Comparison of ENCODE assay signal across 9 cellular contexts in genomic region chr9:76562511-76562911, GRCh38.
DNase-seq lines count a peak whose midpoint lies in the region; ATAC-seq and TF ChIP-seq lines count a peak whose summit lies in the region.
"Had no signal": no experiment of that assay in that cellular context is flagged by ENCODE, and none has a peak within 500 bp of the region (broad histone marks: within the 10 kb centered on the region; RNA-seq: fewer than 3 reads in every experiment).

No MANE protein-coding gene starts in this region.

- intact Hi-C loops in CD14-positive monocyte (cut with micrococcal nuclease) (loop anchor here in 1 of 2 donors (5.0 kb wide), 1 partner anchor 35 kb away; no protein-coding TSS in a partner anchor), aorta (cut with DNase I) (no loop called here), sigmoid colon (cut with DNase I) (no loop called here)

- H3K27ac Mint-ChIP-seq in CD14-positive monocyte: peak overlapping the region; percentile 79 to 93 (median 92)

- DNase-seq in CD14-positive monocyte (ENCODE audit: low spot score) (no peak), caudate nucleus (lab: John Stamatoyannopoulos, UW) (peak in 2 of 61 donors; percentile 5 to 57), aorta (no peak), sigmoid colon (no peak), iPS-NIHi11 (ENCODE audit: low spot score) (no peak)
- no peak for DNase-seq in stimulated activated CD4-positive, alpha-beta T cell treated with anti-CD3 and anti-CD28 coated beads, Interleukin-2, amount 100 ng/mL, for 24 hours

- peak; percentile 47 for ATAC-seq in GM19468 (IDR thresholded peaks at IDR 0.05; ENCODE audit: extremely low read depth, unreplicated experiment)
- ATAC-seq in HG03571 (IDR thresholded peaks at IDR 0.05; ENCODE audit: unreplicated experiment): peak; percentile 70
- peak; percentile 50 for ATAC-seq in aorta (ENCODE audit: low FRiP score)

- peaks cover 0 to 3% of the 10 kb centered on the region in 2 donors for H3K36me3 Mint-ChIP-seq in CD14-positive monocyte

- H3K4me3 Mint-ChIP-seq in CD14-positive monocyte: peak overlapping the region; percentile 38 to 60
- H3K4me3 Mint-ChIP-seq: central memory CD8-positive, alpha-beta T cell had no signal

- no peak overlapping the region for H3K4me3 ChIP-seq in aorta (ENCODE audit: low read length in 2 of 2)
- H3K4me3 ChIP-seq in sigmoid colon: no peak overlapping the region

- peaks cover 63% of the 10 kb centered on the region for H3K4me1 Mint-ChIP-seq in CD14-positive monocyte
- H3K4me1 Mint-ChIP-seq: central memory CD8-positive, alpha-beta T cell had no signal

- no peak for TF ChIP-seq EP300 in sigmoid colon (IDR thresholded peaks at IDR 0.05)

- peaks cover 0 to 1% of the 10 kb centered on the region in 2 donors for H3K4me1 ChIP-seq in aorta (ENCODE audit: control insufficient read depth in 1 of 2, insufficient read depth in 2 of 2, low read length in 2 of 2)
- H3K4me1 ChIP-seq in sigmoid colon: no peaks in the 10 kb centered on the region

- H3K36me3 ChIP-seq in aorta (ENCODE audit: control insufficient read depth in 1 of 2, insufficient read depth in 2 of 2, low read length in 1 of 2) (no peaks in the 10 kb centered on the region), sigmoid colon (no peaks in the 10 kb centered on the region)

- no peak for TF ChIP-seq POLR2A in sigmoid colon (IDR thresholded peaks at IDR 0.05)

- H3K27me3 ChIP-seq in aorta (ENCODE audit: control insufficient read depth in 1 of 2, insufficient read depth in 2 of 2, low read length in 1 of 2) (no peaks in the 10 kb centered on the region), sigmoid colon (no peaks in the 10 kb centered on the region)

- H3K27me3 Mint-ChIP-seq in CD14-positive monocyte (ENCODE audit: low read depth in 3 of 3): no peaks in the 10 kb centered on the region
- H3K27me3 Mint-ChIP-seq: central memory CD8-positive, alpha-beta T cell had no signal

- TF ChIP-seq CTCF in CD14-positive monocyte (IDR thresholded peaks at IDR 0.05) (no peak), sigmoid colon (IDR thresholded peaks at IDR 0.05) (no peak)

- H3K27ac ChIP-seq in caudate nucleus (ENCODE audit: low read depth, low read length): peak overlapping the region; percentile 52
- no peak overlapping the region for H3K27ac ChIP-seq in aorta (ENCODE audit: low read depth in 1 of 2, low read length in 2 of 2)
- peak overlapping the region in 1 of 4 donors; percentile 46 for H3K27ac ChIP-seq in sigmoid colon

- H3K9me3 ChIP-seq in aorta (ENCODE audit: control insufficient read depth, low read length): no peaks in the 10 kb centered on the region
- H3K9me3 ChIP-seq in sigmoid colon: no peaks in the 10 kb centered on the region

- peaks cover 0 to 3% (median 2%) of the 10 kb centered on the region in 7 donors for H3K9me3 Mint-ChIP-seq in CD14-positive monocyte
- H3K9me3 Mint-ChIP-seq: central memory CD8-positive, alpha-beta T cell had no signal
